In genomic region chr11:130890039-130890745, GRCh38 we compare ENCODE assay signal across 1 cellular context.
TF ChIP-seq lines count a peak whose summit lies in the region.

No MANE protein-coding gene starts in this region.

TF ChIP-seq in endothelial cell of umbilical vein, 7 proteins besides CTCF, POLR2A, EP300 and RAD21 (continued from another document):
- no peak for TF ChIP-seq MYC (IDR thresholded peaks at IDR 0.05; ENCODE audit: low read depth, low read length)
